ENCODE assay signal across 8 cellular contexts in the genomic region with DNA sequence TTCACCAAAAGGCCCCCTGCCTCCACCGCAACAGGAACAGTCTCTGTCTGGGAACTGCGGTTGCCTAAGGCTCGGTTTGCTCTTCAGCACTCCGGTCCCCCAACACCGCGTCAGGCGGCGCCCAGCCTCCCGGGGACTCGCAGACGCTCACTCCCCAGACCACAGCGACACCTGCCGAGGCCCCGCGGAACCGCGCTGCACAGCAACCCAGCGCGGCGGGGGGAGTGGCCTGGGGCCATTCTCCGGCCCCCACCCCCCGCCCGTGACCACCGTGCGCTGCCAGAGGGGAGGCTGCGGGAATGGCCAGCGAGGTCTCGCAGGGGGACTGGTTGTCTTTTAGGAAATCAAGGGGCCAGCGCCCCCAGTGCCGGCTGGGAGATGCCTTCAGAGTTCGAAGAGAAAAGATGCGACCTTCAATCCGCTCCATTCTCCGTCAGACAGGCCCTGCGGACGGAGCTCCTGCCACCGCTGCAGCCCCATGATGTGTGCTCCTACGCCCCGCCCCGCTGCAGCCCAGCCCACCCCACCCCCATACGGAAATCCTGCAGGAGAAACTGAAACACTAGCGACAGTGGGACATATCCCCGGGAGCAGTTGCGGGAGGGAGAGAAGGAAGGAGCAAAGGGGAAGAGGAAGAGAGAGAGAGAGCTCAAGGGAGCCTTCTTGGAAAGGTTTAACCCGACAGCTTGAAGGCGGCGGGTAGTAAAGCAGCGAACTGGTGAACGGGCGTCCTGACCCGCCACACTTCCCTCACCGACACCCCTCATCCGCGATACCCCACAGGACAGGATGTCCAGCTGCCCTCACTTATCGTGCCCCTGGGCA.
DNase-seq lines count a peak whose midpoint lies in the region; ATAC-seq and TF ChIP-seq lines count a peak whose summit lies in the region.

No MANE protein-coding gene starts in this region.

- H3K36me3 ChIP-seq in endodermal cell (ENCODE audit: control insufficient read depth, insufficient read depth, low read length), result no peaks in the 10 kb centered on the region

- DNase-seq in CD1c-positive myeloid dendritic cell (ENCODE audit: extremely low spot score), result peak; percentile 76
- peak; percentile 87 for DNase-seq in NCI-H82 (lab: John Stamatoyannopoulos, UW)
- peak; percentile 32 for DNase-seq in activated CD8-positive, alpha-beta memory T cell treated with anti-CD3 and anti-CD28 coated beads, Interleukin-2, amount 50 U/mL, for 1 hour (ENCODE audit: extremely low read depth)
- DNase-seq in endodermal cell, result peak; percentile 99
- peak; percentile 80 to 97 for DNase-seq in mesothelial cell of epicardium (ENCODE audit: low spot score in 2 of 2, unreplicated experiment in 2 of 2)
- peak; percentile 68 for DNase-seq in stimulated activated CD8-positive, alpha-beta memory T cell treated with anti-CD3 and anti-CD28 coated beads, Interleukin-15, amount 100 ng/mL, for 24 hours (ENCODE audit: low read depth)

- H3K27ac Mint-ChIP-seq in endodermal cell, result peak overlapping the region; percentile 91
- peak overlapping the region; percentile 59 for H3K27ac Mint-ChIP-seq in mesothelial cell of epicardium

- H3K4me1 Mint-ChIP-seq in endodermal cell (peaks cover 10% of the 10 kb centered on the region), mesothelial cell of epicardium (peaks cover 7% of the 10 kb centered on the region)

- H3K9me3 ChIP-seq in endodermal cell (ENCODE audit: control insufficient read depth, low read length), result peaks cover 13% of the 10 kb centered on the region

- WGBS in endodermal cell (ENCODE audit: insufficient coverage in 1 of 2, insufficient read length in 1 of 2), 2 experiments, result 0 to 2% methylated on average over 20 to 55 of the region's 55 CpGs

- H3K36me3 Mint-ChIP-seq in endodermal cell (ENCODE audit: low read depth) (no peaks in the 10 kb centered on the region), mesothelial cell of epicardium (no peaks in the 10 kb centered on the region)

- peaks cover 28% of the 10 kb centered on the region for H3K27me3 ChIP-seq in endodermal cell (ENCODE audit: control insufficient read depth, insufficient read depth, low read length, poor library complexity, severe bottlenecking)

- H3K4me3 Mint-ChIP-seq in endodermal cell (peak overlapping the region; percentile 66), mesothelial cell of epicardium (peak overlapping the region; percentile 76)

- no peak overlapping the region for H3K27ac ChIP-seq in endodermal cell (ENCODE audit: low read depth, low read length)

- H3K4me1 ChIP-seq in endodermal cell (ENCODE audit: control insufficient read depth, insufficient read depth, low read length), result no peaks in the 10 kb centered on the region

- H3K27me3 Mint-ChIP-seq in endodermal cell (ENCODE audit: insufficient read depth), result peaks cover 36% of the 10 kb centered on the region
- peaks cover 44% of the 10 kb centered on the region for H3K27me3 Mint-ChIP-seq in mesothelial cell of epicardium (ENCODE audit: low read depth)

- TF ChIP-seq CTCF in endodermal cell (conservative IDR thresholded peaks at IDR 0.05) (peak; percentile 100), mesothelial cell of epicardium (IDR thresholded peaks at IDR 0.05; ENCODE audit: unreplicated experiment) (peak; percentile 84)

- ATAC-seq in GM19397 (IDR thresholded peaks at IDR 0.05; ENCODE audit: unreplicated experiment) (peak; percentile 99), HG03558 (IDR thresholded peaks at IDR 0.05; ENCODE audit: extremely low read depth, unreplicated experiment) (peak; percentile 94)

- H3K9me3 Mint-ChIP-seq in endodermal cell (peaks cover 19% of the 10 kb centered on the region), mesothelial cell of epicardium (no peaks in the 10 kb centered on the region)

- H3K4me3 ChIP-seq in endodermal cell (ENCODE audit: low read length), result peak overlapping the region; percentile 80

- no peak overlapping the region for H3K9ac ChIP-seq in endodermal cell (ENCODE audit: extremely low read depth, low read length, poor library complexity, severe bottlenecking)

Comparison
In these comparisons a context has a peak if more than half of its experiments do, and no peak if none do; other contexts are left out.
1. DNase-seq: peak in every context shown above with its lines; median percentile 99 in endodermal cell; 88 in mesothelial cell of epicardium; 87 in NCI-H82; 76 in CD1c-positive myeloid dendritic cell; 68 in stimulated activated CD8-positive, alpha-beta memory T cell treated with anti-CD3 and anti-CD28 coated beads, Interleukin-15, amount 100 ng/mL, for 24 hours; 32 in activated CD8-positive, alpha-beta memory T cell treated with anti-CD3 and anti-CD28 coated beads, Interleukin-2, amount 50 U/mL, for 1 hour.